ENCODE assay signal across 8 cellular contexts in the genomic region with DNA sequence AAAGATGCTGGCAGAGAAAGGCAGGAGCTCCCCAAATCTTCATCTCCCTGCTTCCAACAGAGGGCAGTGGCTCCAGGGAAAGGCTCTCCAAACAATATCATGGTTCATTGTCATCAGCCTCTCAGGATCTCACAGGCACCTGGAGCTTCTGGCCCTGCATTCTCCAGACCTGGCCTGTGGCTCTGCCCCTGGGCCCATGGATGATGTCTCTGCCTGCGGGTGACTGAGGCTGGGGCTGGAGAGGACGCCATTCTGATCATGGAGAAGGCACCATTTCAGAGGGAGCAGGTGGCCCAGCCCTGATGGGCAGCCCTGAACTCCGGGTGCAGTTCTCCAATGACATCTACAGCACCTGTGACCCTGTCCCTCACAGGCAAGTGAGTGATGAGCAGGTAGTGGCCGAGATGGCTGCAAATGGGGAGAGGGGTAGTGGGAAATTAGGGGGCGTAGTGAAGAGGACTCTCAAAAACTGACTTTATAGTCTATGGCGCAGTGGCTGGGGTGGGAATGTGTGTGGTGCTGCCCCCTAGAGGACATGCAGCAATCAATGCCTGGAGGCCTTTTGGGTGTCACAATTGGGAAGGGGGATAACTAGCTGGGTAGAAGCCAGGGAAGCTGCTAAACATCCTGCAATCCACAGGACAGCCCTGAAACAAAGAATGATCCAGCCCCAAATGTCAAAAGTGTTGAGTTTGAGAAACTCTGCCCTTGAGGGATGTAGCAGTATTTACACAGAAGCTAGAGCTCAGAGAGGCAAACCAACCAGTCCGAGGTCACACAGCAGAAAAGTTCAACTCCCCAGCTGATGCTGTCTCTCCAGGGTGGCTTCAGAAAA. TPM values are rescaled to one million over a fixed set of nuclear protein-coding genes. Genes with fewer than 3 reads are reported as not detected.
DNase-seq lines count a peak whose midpoint lies in the region; ATAC-seq, FAIRE-seq and TF ChIP-seq lines count a peak whose summit lies in the region.

No MANE protein-coding gene starts in this region.

- H3K9me3 ChIP-seq in esophagus squamous epithelium = no peaks in the 10 kb centered on the region
- no peaks in the 10 kb centered on the region for H3K9me3 ChIP-seq in neutrophil

- H3K36me3 ChIP-seq in esophagus squamous epithelium = no peaks in the 10 kb centered on the region
- H3K36me3 ChIP-seq in neutrophil = no peaks in the 10 kb centered on the region

- ATAC-seq in GM18870 (IDR thresholded peaks at IDR 0.05; ENCODE audit: unreplicated experiment) = no peak

- TF ChIP-seq CTCF in D721Med (IDR thresholded peaks at IDR 0.05; ENCODE audit: insufficient read depth, missing control alignments) = peak; percentile 56
- peak; percentile 43 for TF ChIP-seq CTCF in LNCaP clone FGC (IDR thresholded peaks at IDR 0.05; ENCODE audit: control insufficient read depth, extremely low read depth, insufficient read depth)
- peak; percentile 17 to 65 (median 56) for TF ChIP-seq CTCF in esophagus squamous epithelium (IDR thresholded peaks at IDR 0.05)
- peak; percentile 16 for TF ChIP-seq CTCF in neutrophil (IDR thresholded peaks at IDR 0.05)

- WGBS in esophagus squamous epithelium, 2 donors = 65 to 79% methylated on average over 4 to 5 of the region's 7 CpGs

- intact Hi-C loops in esophagus squamous epithelium (cut with DNase I) = no loop called here

- no peak for TF ChIP-seq POLR2A in esophagus squamous epithelium (IDR thresholded peaks at IDR 0.05)

- H3K4me1 ChIP-seq in esophagus squamous epithelium = peaks cover 31 to 96% (median 47%) of the 10 kb centered on the region in 3 donors
- peaks cover 5% of the 10 kb centered on the region in 2 experiments for H3K4me1 ChIP-seq in neutrophil (ENCODE audit: control insufficient read depth in 1 of 2, insufficient read depth in 1 of 2, low read depth in 1 of 2, low read length in 1 of 2)

- DNase-seq in D721Med (ENCODE audit: insufficient read length, low spot score) (no peak), LNCaP clone FGC (ENCODE audit: low read depth) (no peak), esophagus squamous epithelium (lab: John Stamatoyannopoulos, UW) (no peak), GOT3 (lab: John Stamatoyannopoulos, UW) (no peak), NCI-H524 treated with DMSO at 0.1 percent for 48 hours (lab: John Stamatoyannopoulos, UW) (no peak)
- peak; percentile 73 for DNase-seq in activated CD8-positive, alpha-beta memory T cell treated with anti-CD3 and anti-CD28 coated beads for 24 hours

- H3K4me3 ChIP-seq in LNCaP clone FGC (ENCODE audit: low read depth, low read length) = no peak overlapping the region
- H3K4me3 ChIP-seq in esophagus squamous epithelium = peak overlapping the region in 2 of 4 donors; percentile 84 to 94
- H3K4me3 ChIP-seq in neutrophil (ENCODE audit: low read depth in 1 of 2, low read length in 1 of 2) = no peak overlapping the region

- H3K27me3 ChIP-seq in esophagus squamous epithelium = peaks cover 0 to 4% (median 0%) of the 10 kb centered on the region in 4 donors
- peaks cover 82% of the 10 kb centered on the region for H3K27me3 ChIP-seq in neutrophil

- no peak for FAIRE-seq in D721Med (lab: Jason Lieb, UNC)

- H3K27ac ChIP-seq in esophagus squamous epithelium = peak overlapping the region; percentile 86 to 94 (median 91)
- H3K27ac ChIP-seq in neutrophil = no peak overlapping the region

RNA-seq across cellular contexts. Expression of a gene that starts 3.2 kb away (rescaled TPM):
- 10 to 100 TPM in 3 of 4 donors, 1 to 10 TPM in 1; 7.1 to 22.1 (median 13.8) TPM for total RNA-seq in esophagus squamous epithelium
